ENCODE assay signal across 8 cellular contexts in genomic region chr7:28410628-28411578, GRCh38. TPM values are rescaled to one million over a fixed set of nuclear protein-coding genes. Genes with fewer than 3 reads are reported as not detected.
DNase-seq lines count a peak whose midpoint lies in the region; ATAC-seq and TF ChIP-seq lines count a peak whose summit lies in the region.

No MANE protein-coding gene starts in this region.

- ATAC-seq in CD4-positive, CD25-positive, alpha-beta regulatory T cell (ENCODE audit: low read depth in 2 of 2): peak; percentile 24 to 48
- no peak for ATAC-seq in SK-N-SH treated with all-trans-retinoic acid at 6 μM for 48 hours
- ATAC-seq in HG02852 (IDR thresholded peaks at IDR 0.05; ENCODE audit: unreplicated experiment): no peak

- H3K36me3 ChIP-seq in CD4-positive, CD25-positive, alpha-beta regulatory T cell (ENCODE audit: control insufficient read depth, insufficient read depth, low read length): no peaks in the 10 kb centered on the region
- no peaks in the 10 kb centered on the region for H3K36me3 ChIP-seq in HEK293 (ENCODE audit: control insufficient read depth in 2 of 2, insufficient read depth in 1 of 2, low read length in 2 of 2)

- H3K4me1 ChIP-seq in CD4-positive, CD25-positive, alpha-beta regulatory T cell (ENCODE audit: control insufficient read depth, insufficient read depth, low read length, poor library complexity, severe bottlenecking): peaks cover 20% of the 10 kb centered on the region
- H3K4me1 ChIP-seq in HEK293 (ENCODE audit: control insufficient read depth, insufficient read depth, low read length): peaks cover 15% of the 10 kb centered on the region

- peak overlapping the region in 1 of 3 donors; percentile 74 for H3K27ac Mint-ChIP-seq in CD4-positive, CD25-positive, alpha-beta regulatory T cell

- TF ChIP-seq CTCF in HEK293 (tag by site-specific recombination; IDR thresholded peaks at IDR 0.05): no peak
- no peak for TF ChIP-seq CTCF in epithelial cell of esophagus (IDR thresholded peaks at IDR 0.05; ENCODE audit: insufficient read depth, low read depth, low read length, missing control alignments)

- no peaks in the 10 kb centered on the region for H3K36me3 Mint-ChIP-seq in CD4-positive, CD25-positive, alpha-beta regulatory T cell

- POLR2A ChIA-PET in HEK293 (lab: Yijun Ruan, JAX): interaction anchor here (0.6 to 1.3 kb wide), 9 partner anchors 16 to 739 kb away, joined by 3 to 9 read pairs (median 4); no protein-coding TSS in a partner anchor

- H3K9me3 Mint-ChIP-seq in CD4-positive, CD25-positive, alpha-beta regulatory T cell: peaks cover 0 to 3% (median 0%) of the 10 kb centered on the region in 7 donors

- H3K27me3 ChIP-seq in CD4-positive, CD25-positive, alpha-beta regulatory T cell (ENCODE audit: control insufficient read depth, insufficient read depth, low read length): peaks cover 42% of the 10 kb centered on the region

- H3K4me1 Mint-ChIP-seq in CD4-positive, CD25-positive, alpha-beta regulatory T cell: peaks cover 0 to 23% (median 10%) of the 10 kb centered on the region in 4 donors

- CTCF ChIA-PET in HEK293 (lab: Yijun Ruan, JAX): interaction anchor here (0.6 to 1.7 kb wide), 6 partner anchors 10 to 429 kb away, joined by 3 to 6 read pairs (median 4); no protein-coding TSS in a partner anchor

- DNase-seq in CD4-positive, CD25-positive, alpha-beta regulatory T cell: peak in 1 of 3 donors; percentile 25
- peak; percentile 76 for DNase-seq in epithelial cell of esophagus (ENCODE audit: low read depth)
- peak; percentile 30 for DNase-seq in myocyte (ENCODE audit: low read depth)
- DNase-seq in effector CD4-positive, alpha-beta T cell: no peak
- DNase-seq in stimulated activated CD4-positive, alpha-beta T cell treated with anti-CD3 and anti-CD28 coated beads, Interleukin-1b, Interleukin-23, amount 100 ng/mL, for 48 hours: no peak

- peak overlapping the region; percentile 32 to 89 (median 78) for H3K4me3 Mint-ChIP-seq in CD4-positive, CD25-positive, alpha-beta regulatory T cell

- peak overlapping the region; percentile 4 for H3K4me3 ChIP-seq in CD4-positive, CD25-positive, alpha-beta regulatory T cell (ENCODE audit: low read depth, low read length)
- H3K4me3 ChIP-seq in HEK293 (ENCODE audit: low read depth, low read length) (peak overlapping the region; percentile 68), epithelial cell of esophagus (ENCODE audit: low read length) (peak overlapping the region; percentile 59)

- H3K27me3 Mint-ChIP-seq in CD4-positive, CD25-positive, alpha-beta regulatory T cell: peaks cover 93% of the 10 kb centered on the region

- no peak overlapping the region for H3K27ac ChIP-seq in CD4-positive, CD25-positive, alpha-beta regulatory T cell (ENCODE audit: insufficient read depth, low read length, poor library complexity, severe bottlenecking)
- peak overlapping the region; percentile 98 for H3K27ac ChIP-seq in HEK293 (ENCODE audit: extremely low read depth, low read depth, low read length)

- H3K9me3 ChIP-seq in CD4-positive, CD25-positive, alpha-beta regulatory T cell (ENCODE audit: control insufficient read depth in 2 of 2, low read length in 2 of 2): no peaks in the 10 kb centered on the region
- H3K9me3 ChIP-seq in HEK293 (ENCODE audit: control insufficient read depth, insufficient read depth, low read depth, low read length): no peaks in the 10 kb centered on the region

TF ChIP-seq in HEK293, 187 proteins besides CTCF, POLR2A, EP300 and RAD21 (continues in another document):
- TF ChIP-seq HIC1 (tag by site-specific recombination; IDR thresholded peaks at IDR 0.05) (peak; percentile 30; the same call in 1 of the 2 replicates), ZNF423 (tag by site-specific recombination; IDR thresholded peaks at IDR 0.05) (peak; percentile 72), ZNF266 (tag by site-specific recombination; IDR thresholded peaks at IDR 0.05; ENCODE audit: low read depth) (no peak), ZNF211 (tag by site-specific recombination; IDR thresholded peaks at IDR 0.05; ENCODE audit: low read depth) (no peak), ZSCAN5A (tag by site-specific recombination; IDR thresholded peaks at IDR 0.05) (0 out of 2 replicates have a peak, but pooled peaks have one; percentile 17)

TF ChIP-seq in SK-N-SH treated with all-trans-retinoic acid at 6 μM for 48 hours, 23 proteins besides CTCF, POLR2A, EP300 and RAD21:
- no peak for TF ChIP-seq ZC3H10 (CRISPR knock-in tag; IDR thresholded peaks at IDR 0.05)
- TF ChIP-seq CREB5 (CRISPR knock-in tag; IDR thresholded peaks at IDR 0.05; ENCODE audit: low read depth): peak; percentile 29; the same call in 1 of the 2 replicates
- 0 out of 2 replicates have a peak, but pooled peaks have one; percentile 32 for TF ChIP-seq SNAI2 (CRISPR knock-in tag; IDR thresholded peaks at IDR 0.05)
- TF ChIP-seq ZFP30 (CRISPR knock-in tag; IDR thresholded peaks at IDR 0.05): no peak
TF ChIP-seq in SK-N-SH treated with all-trans-retinoic acid at 6 μM for 48 hours: peak in this region for 2.

RNA-seq across cellular contexts. Expression of gene CREB5, which starts 1.4 kb away (rescaled TPM):
- 1.3 TPM for total RNA-seq in CD4-positive, CD25-positive, alpha-beta regulatory T cell
- polyA plus RNA-seq in CD4-positive, CD25-positive, alpha-beta regulatory T cell: not detected
- total RNA-seq in myocyte: 3.7 and 4.0 TPM in 2 replicates
- 1.7 TPM for polyA plus RNA-seq in myocyte (2012)

Comparison
In these comparisons a context has a peak if more than half of its experiments do, and no peak if none do; other contexts are left out.
1. ATAC-seq: peak in CD4-positive, CD25-positive, alpha-beta regulatory T cell (2 of 2); none in SK-N-SH treated with all-trans-retinoic acid at 6 μM for 48 hours (single experiment) and HG02852 (single experiment).
2. DNase-seq: peak in epithelial cell of esophagus (single experiment) and myocyte (single experiment); none in effector CD4-positive, alpha-beta T cell (single experiment) and stimulated activated CD4-positive, alpha-beta T cell treated with anti-CD3 and anti-CD28 coated beads, Interleukin-1b, Interleukin-23, amount 100 ng/mL, for 48 hours (single experiment).
3. H3K4me3 ChIP-seq: peak in every context shown above with its lines; median percentile 68 in HEK293; 59 in epithelial cell of esophagus; 4 in CD4-positive, CD25-positive, alpha-beta regulatory T cell.